ENCODE assay signal across 10 cellular contexts in genomic region chr5:14405267-14405666, GRCh38.
DNase-seq lines count a peak whose midpoint lies in the region; ATAC-seq and TF ChIP-seq lines count a peak whose summit lies in the region.
"Had no signal": no experiment of that assay in that cellular context is flagged by ENCODE, and none has a peak within 500 bp of the region (broad histone marks: within the 10 kb centered on the region; RNA-seq: fewer than 3 reads in every experiment).

No MANE protein-coding gene starts in this region.

- 95% methylated on average over 10 of the region's 10 CpGs for WGBS in heart right ventricle, 2 donors
- WGBS in sigmoid colon, 2 donors, result 52 to 86% methylated on average over 10 of the region's 10 CpGs

- H3K9me3 ChIP-seq in cardiac muscle cell (ENCODE audit: low read depth), result no peaks in the 10 kb centered on the region
- no peaks in the 10 kb centered on the region for H3K9me3 ChIP-seq in heart right ventricle
- H3K9me3 ChIP-seq in RWPE2 (ENCODE audit: severe bottlenecking), result no peaks in the 10 kb centered on the region
- no peaks in the 10 kb centered on the region for H3K9me3 ChIP-seq in sigmoid colon
- H3K9me3 ChIP-seq: prostate gland had no signal

- TF ChIP-seq POLR2A in sigmoid colon (IDR thresholded peaks at IDR 0.05), result no peak

- ATAC-seq in heart right ventricle (no peak), RWPE2 (ENCODE audit: low read depth) (no peak), GM19395 (IDR thresholded peaks at IDR 0.05; ENCODE audit: unreplicated experiment) (no peak)

- H3K9me3 Mint-ChIP-seq in type B pancreatic cell, result no peaks in the 10 kb centered on the region

- H3K36me3 ChIP-seq in cardiac muscle cell, result peaks cover 38% of the 10 kb centered on the region
- peaks cover 0 to 79% (median 7%) of the 10 kb centered on the region in 9 donors for H3K36me3 ChIP-seq in heart right ventricle
- H3K36me3 ChIP-seq in RWPE2 (ENCODE audit: low read depth), result peaks cover 73% of the 10 kb centered on the region
- H3K36me3 ChIP-seq in sigmoid colon, result peaks cover 12 to 67% (median 27%) of the 10 kb centered on the region in 4 donors

- TF ChIP-seq CTCF in cardiac muscle cell (IDR thresholded peaks at IDR 0.05; ENCODE audit: low read depth, low read length) (peak; percentile 27), heart right ventricle (IDR thresholded peaks at IDR 0.05) (peak in 4 of 9 donors; percentile 8 to 43 (median 31)), RWPE2 (IDR thresholded peaks at IDR 0.05; ENCODE audit: poor library complexity, severe bottlenecking) (peak; percentile 16), fibroblast of mammary gland (conservative IDR thresholded peaks at IDR 0.05; ENCODE audit: control insufficient read depth, insufficient read depth, low read depth, low read length) (peak; percentile 17), type B pancreatic cell (conservative IDR thresholded peaks at IDR 0.05) (peak; percentile 61), sigmoid colon (IDR thresholded peaks at IDR 0.05) (no peak)

- peaks cover 28% of the 10 kb centered on the region for H3K4me1 Mint-ChIP-seq in type B pancreatic cell (ENCODE audit: unreplicated experiment)

- H3K4me1 ChIP-seq in cardiac muscle cell (ENCODE audit: low read depth), result no peaks in the 10 kb centered on the region
- peaks cover 2 to 69% (median 30%) of the 10 kb centered on the region in 9 donors for H3K4me1 ChIP-seq in heart right ventricle
- H3K4me1 ChIP-seq in RWPE2 (ENCODE audit: insufficient read depth, poor library complexity, severe bottlenecking), result peaks cover 28% of the 10 kb centered on the region
- H3K4me1 ChIP-seq in sigmoid colon, result peaks cover 0 to 12% (median 6%) of the 10 kb centered on the region in 4 donors
- H3K4me1 ChIP-seq: prostate gland had no signal

- intact Hi-C loops in heart right ventricle (cut with DNase I), result loop anchor here in 6 of 10 donors (5.0 to 10.0 kb wide), 5 partner anchors 37 to 610 kb away; partner anchors contain the start of gene OTULINL (in 1 of the 6)
- intact Hi-C loops in sigmoid colon (cut with DNase I), result no loop called here

- peaks cover 52% of the 10 kb centered on the region for H3K36me3 Mint-ChIP-seq in type B pancreatic cell

- H3K27me3 ChIP-seq in cardiac muscle cell, result no peaks in the 10 kb centered on the region
- no peaks in the 10 kb centered on the region for H3K27me3 ChIP-seq in heart right ventricle
- no peaks in the 10 kb centered on the region for H3K27me3 ChIP-seq in RWPE2 (ENCODE audit: insufficient read depth, poor library complexity, severe bottlenecking)
- no peaks in the 10 kb centered on the region for H3K27me3 ChIP-seq in sigmoid colon
- H3K27me3 ChIP-seq: BLaER1 treated with 17β-estradiol and CSF1 and Interleukin-3, amounts not matched to agents 10 nM and 100 nM had no signal

- H3K27ac Mint-ChIP-seq in type B pancreatic cell, result peak overlapping the region; percentile 74

- H3K4me3 ChIP-seq in cardiac muscle cell (no peak overlapping the region), heart right ventricle (no peak overlapping the region), RWPE2 (ENCODE audit: severe bottlenecking) (no peak overlapping the region), fibroblast of mammary gland (ENCODE audit: control insufficient read depth, low read depth, low read length) (no peak overlapping the region), sigmoid colon (no peak overlapping the region)
- H3K4me3 ChIP-seq: BLaER1 treated with 17β-estradiol and CSF1 and Interleukin-3, amounts not matched to agents 10 nM and 100 nM; prostate gland had no signal

- H3K27ac ChIP-seq in cardiac muscle cell (no peak overlapping the region), heart right ventricle (no peak overlapping the region), RWPE2 (ENCODE audit: poor library complexity, severe bottlenecking) (peak overlapping the region; percentile 76), sigmoid colon (no peak overlapping the region)
- H3K27ac ChIP-seq: BLaER1 treated with 17β-estradiol and CSF1 and Interleukin-3, amounts not matched to agents 10 nM and 100 nM; prostate gland had no signal

- peak overlapping the region; percentile 17 for H3K4me3 Mint-ChIP-seq in type B pancreatic cell

- DNase-seq in cardiac muscle cell (ENCODE audit: low read depth in 1 of 2, low spot score in 1 of 2) (no peak), heart right ventricle (no peak), RWPE2 (ENCODE audit: low spot score) (no peak), fibroblast of mammary gland (ENCODE audit: low read depth) (no peak), type B pancreatic cell (ENCODE audit: extremely low spot score, unreplicated experiment) (no peak), ureter (ENCODE audit: low spot score) (no peak), sigmoid colon (no peak)

- no peak for TF ChIP-seq EP300 in sigmoid colon (IDR thresholded peaks at IDR 0.05)

- no peaks in the 10 kb centered on the region for H3K27me3 Mint-ChIP-seq in type B pancreatic cell

Comparison
In these comparisons a context has a peak if more than half of its experiments do, and no peak if none do; other contexts are left out.
1. CTCF ChIP-seq: peak in cardiac muscle cell (single experiment), RWPE2 (single experiment), fibroblast of mammary gland (single experiment) and type B pancreatic cell (single experiment); none in sigmoid colon (0 of 4).